In the genomic region with DNA sequence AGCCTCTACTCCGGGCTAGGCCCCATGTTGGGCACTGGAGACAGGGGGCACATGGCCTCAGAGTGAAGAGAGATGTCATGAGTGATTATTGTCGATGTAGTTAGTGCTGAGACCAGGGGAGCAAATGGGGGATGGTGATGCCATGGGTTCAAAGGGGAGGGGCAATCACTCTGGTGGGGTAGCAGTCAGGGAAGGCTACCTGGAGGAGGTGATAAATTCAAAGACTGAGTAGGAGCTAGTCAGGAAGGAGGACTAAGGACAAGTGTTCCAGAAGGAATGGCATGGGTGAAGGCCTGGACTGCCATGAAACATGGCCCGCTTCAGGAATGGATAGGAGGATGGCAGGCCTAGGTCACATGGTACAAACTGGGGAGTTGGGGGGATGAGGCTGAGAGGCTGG, we compare ENCODE assay signal across 21 cellular contexts. TPM values are rescaled to one million over a fixed set of nuclear protein-coding genes. Genes with fewer than 3 reads are reported as not detected.
"Had no signal": no experiment of that assay in that cellular context is flagged by ENCODE, and none has a peak within 500 bp of the region (broad histone marks: within the 10 kb centered on the region; RNA-seq: fewer than 3 reads in every experiment).

No MANE protein-coding gene starts in this region.

- ATAC-seq: pancreas had no signal

- H3K4me3 ChIP-seq: breast epithelium, esophagus squamous epithelium, pancreas, SJSA1, thoracic aorta had no signal

- H3K9me3 ChIP-seq: breast epithelium, esophagus squamous epithelium, pancreas, SJSA1, thoracic aorta had no signal

- H3K4me1 ChIP-seq: breast epithelium had no signal

- H3K27me3 ChIP-seq: breast epithelium, esophagus squamous epithelium, pancreas, SJSA1 had no signal

- DNase-seq: activated CD4-positive, CD25-positive, alpha-beta regulatory T cell treated with anti-CD3 and anti-CD28 coated beads, Interleukin-2, amount 50 U/mL, for 72 hours; activated gamma-delta T cell; activated T-cell treated with anti-CD3 and anti-CD28 coated beads, Interleukin-2, amount 50 U/mL, for 1 hour; anterior cingulate cortex; cerebellar nuclear complex; effector CD8-positive, alpha-beta T cell; esophagus squamous epithelium; hippocampal formation; mesenchymal stem cell; pancreas; stimulated activated CD4-positive, alpha-beta T cell treated with anti-CD3 and anti-CD28 coated beads, Interleukin-1b, Interleukin-23, amount 100 ng/mL, for 48 hours; T1000 had no signal

- H3K27ac ChIP-seq: breast epithelium, esophagus squamous epithelium, SJSA1, thoracic aorta had no signal

- H3K36me3 ChIP-seq: breast epithelium, esophagus squamous epithelium, pancreas, SJSA1, thoracic aorta had no signal

- FAIRE-seq: endothelial cell of umbilical vein, pancreas had no signal

RNA-seq across cellular contexts. Expression of a gene that starts 41.6 kb away (rescaled TPM):
- total RNA-seq: endothelial cell of umbilical vein, esophagus squamous epithelium, fibroblast of villous mesenchyme, kidney epithelial cell, pancreas, SJSA1, thoracic aorta, urinary bladder had no signal
- polyA plus RNA-seq: endothelial cell of umbilical vein, liver, neural cell, pancreas had no signal
